16 cellular contexts compared by ENCODE assay signal in genomic region chr9:110241491-110242321, GRCh38. TPM values are rescaled to one million over a fixed set of nuclear protein-coding genes. Genes with fewer than 3 reads are reported as not detected.
DNase-seq lines count a peak whose midpoint lies in the region; TF ChIP-seq lines count a peak whose summit lies in the region.
"Had no signal": no experiment of that assay in that cellular context is flagged by ENCODE, and none has a peak within 500 bp of the region (broad histone marks: within the 10 kb centered on the region; RNA-seq: fewer than 3 reads in every experiment).

No MANE protein-coding gene starts in this region.

- DNase-seq in ELR (ENCODE audit: low read depth): peak; percentile 59
- DNase-seq in amniotic epithelial cell (ENCODE audit: low read depth): peak; percentile 68
- DNase-seq in kidney tubule cell (ENCODE audit: low spot score): peak; percentile 17
- no peak for DNase-seq in immature natural killer cell
- no peak for DNase-seq in osteoblast (ENCODE audit: insufficient read length, low spot score, missing footprints)
- DNase-seq in NK-92 treated with Interleukin-12 subunit alpha and Interleukin-12 subunit beta, amount 100 ng/mL, for 24 hours (lab: John Stamatoyannopoulos, UW): no peak
- DNase-seq in NCI-H1048 (lab: John Stamatoyannopoulos, UW): no peak
- DNase-seq: activated naive CD4-positive, alpha-beta T cell treated with Interleukin-2 at 50 U/mL for 16 hours; AML-193; body of pancreas; gastrocnemius medialis; H7; midbrain; sigmoid colon; stimulated activated CD4-positive, alpha-beta T cell treated with anti-CD3 and anti-CD28 coated beads, Interleukin-4, amount 100 ng/mL, for 4 hours had no signal

- H3K4me1 ChIP-seq in ACC112 (ENCODE audit: control insufficient read depth, insufficient read depth, low read length, unreplicated experiment) (peaks cover 15% of the 10 kb centered on the region), osteoblast (ENCODE audit: insufficient read depth, low read length) (no peaks in the 10 kb centered on the region)
- H3K4me1 ChIP-seq: body of pancreas, sigmoid colon had no signal

- H3K27me3 ChIP-seq in ACC112 (ENCODE audit: insufficient read depth, low read length) (no peaks in the 10 kb centered on the region), osteoblast (ENCODE audit: insufficient read depth, low read length) (no peaks in the 10 kb centered on the region)
- H3K27me3 ChIP-seq: body of pancreas, gastrocnemius medialis, sigmoid colon had no signal

- H3K79me2 ChIP-seq in ACC112 (ENCODE audit: control insufficient read depth, insufficient read depth, low read length, unreplicated experiment): peaks cover 11% of the 10 kb centered on the region
- H3K79me2 ChIP-seq in osteoblast (ENCODE audit: insufficient read depth, low read length): peaks cover 8% of the 10 kb centered on the region

- peak overlapping the region; percentile 46 for H3K27ac ChIP-seq in ACC112 (ENCODE audit: low read depth, low read length)
- H3K27ac ChIP-seq in osteoblast (ENCODE audit: low read depth, low read length): no peak overlapping the region
- H3K27ac ChIP-seq: body of pancreas, gastrocnemius medialis, sigmoid colon had no signal

- H3K36me3 ChIP-seq in ACC112 (ENCODE audit: insufficient read depth, low read length): peaks cover 46% of the 10 kb centered on the region
- H3K36me3 ChIP-seq in osteoblast (ENCODE audit: insufficient read depth, low read length): peaks cover 44% of the 10 kb centered on the region

- H3K27me3 Mint-ChIP-seq in immature natural killer cell (ENCODE audit: low read depth in 3 of 3): no peaks in the 10 kb centered on the region

- H4K20me1 ChIP-seq in osteoblast (ENCODE audit: insufficient read depth, low read length): peaks cover 14% of the 10 kb centered on the region

- H3K4me3 ChIP-seq in ACC112 (ENCODE audit: low read depth, low read length) (no peak overlapping the region), osteoblast (ENCODE audit: insufficient read depth, low read length) (no peak overlapping the region)
- H3K4me3 ChIP-seq: body of pancreas, gastrocnemius medialis, sigmoid colon had no signal

- H2AFZ ChIP-seq in ACC112 (ENCODE audit: low read length, unreplicated experiment) (no peak overlapping the region), osteoblast (ENCODE audit: low read length) (no peak overlapping the region)

- no peak overlapping the region for H3K4me3 Mint-ChIP-seq in immature natural killer cell

- H3K27ac Mint-ChIP-seq in immature natural killer cell: no peak overlapping the region

- H3K9me3 ChIP-seq in osteoblast (ENCODE audit: low read depth, low read length): no peaks in the 10 kb centered on the region
- H3K9me3 ChIP-seq: body of pancreas, gastrocnemius medialis, sigmoid colon had no signal

- H3K4me1 Mint-ChIP-seq in immature natural killer cell: no peaks in the 10 kb centered on the region

- H3K4me2 ChIP-seq in osteoblast (ENCODE audit: insufficient read depth, low read length): no peak overlapping the region

- no peaks in the 10 kb centered on the region for H3K9me3 Mint-ChIP-seq in immature natural killer cell

- no peak for TF ChIP-seq CTCF in osteoblast (IDR thresholded peaks at IDR 0.05; ENCODE audit: extremely low read depth, low read depth, low read length)

- peaks cover 13 to 18% (median 14%) of the 10 kb centered on the region in 3 donors for H3K36me3 Mint-ChIP-seq in immature natural killer cell

RNA-seq across cellular contexts. Expression of gene TXN, which starts 14.6 kb away (rescaled TPM):
- 100 to 1,000 TPM; 145 to 157 (median 150) TPM for polyA plus RNA-seq in immature natural killer cell
- 234 and 258 TPM in 2 replicates for total RNA-seq in osteoblast

RNA-seq across cellular contexts. Expression of gene C9orf152, which starts 33.7 kb away (rescaled TPM):
- not detected for polyA plus RNA-seq in immature natural killer cell
- not detected in 2 replicates for total RNA-seq in osteoblast
- total RNA-seq: gastrocnemius medialis, H7, sigmoid colon had no signal

Comparison
In these comparisons a context has a peak if more than half of its experiments do, and no peak if none do; other contexts are left out.
1. DNase-seq: peak in ELR (single experiment), amniotic epithelial cell (single experiment) and kidney tubule cell (single experiment); none in immature natural killer cell (0 of 3), osteoblast (single experiment), NK-92 treated with Interleukin-12 subunit alpha and Interleukin-12 subunit beta, amount 100 ng/mL, for 24 hours (single experiment) and NCI-H1048 (single experiment).